18 cellular contexts compared by ENCODE assay signal in genomic region chr18:26503382-26503781, GRCh38.
A peak's percentile ranks its signal among the peaks of the same experiment; 100 is the strongest.
DNase-seq lines count a peak whose midpoint lies in the region; ATAC-seq lines count a peak whose summit lies in the region.
"Had no signal": no experiment of that assay in that cellular context is flagged by ENCODE, and none has a peak within 500 bp of the region (broad histone marks: within the 10 kb centered on the region; RNA-seq: fewer than 3 reads in every experiment).

No MANE protein-coding gene starts in this region.

- peak; percentile 21 to 28 for DNase-seq in NCI-H526 (lab: John Stamatoyannopoulos, UW)
- no peak for DNase-seq in NCI-H526 treated with DMSO at 0.1 percent for 48 hours (lab: John Stamatoyannopoulos, UW)
- peak; percentile 22 for DNase-seq in cerebellar cortex (ENCODE audit: low spot score)
- DNase-seq in islet precursor cell: peak; percentile 33
- DNase-seq in retina: peak; percentile 50
- DNase-seq in T-helper 2 cell: no peak
- DNase-seq: activated CD4-positive, alpha-beta T cell treated with anti-CD3 and anti-CD28 coated beads, Interleukin-2, amount 10 ng/mL, durations not matched to agents 7 days and 5 days; activated naive CD8-positive, alpha-beta T cell treated with anti-CD3 and anti-CD28 coated beads, Interleukin-2, amount 10 ng/mL, durations not matched to agents 7 days and 5 days; body of pancreas; Caco-2; left ventricle myocardium inferior; nucleus accumbens; SHP77; sigmoid colon; T-cell had no signal

- no peak for ATAC-seq in GM18870 (IDR thresholded peaks at IDR 0.05; ENCODE audit: unreplicated experiment)
- ATAC-seq in GM18511 (IDR thresholded peaks at IDR 0.05; ENCODE audit: unreplicated experiment): no peak
- ATAC-seq: activated T-helper 17 cell treated with anti-CD3 and anti-CD28 coated beads, Interleukin-2, amount 50 U/mL, for 72 hours; body of pancreas; T-cell had no signal

Comparison
In these comparisons a context has a peak if more than half of its experiments do, and no peak if none do; other contexts are left out.
1. DNase-seq: peak in NCI-H526 (2 of 2), cerebellar cortex (single experiment), islet precursor cell (single experiment) and retina (single experiment); none in NCI-H526 treated with DMSO at 0.1 percent for 48 hours (single experiment) and T-helper 2 cell (0 of 5).